ENCODE assay signal across 1 cellular context in genomic region chr7:73521636-73522080, GRCh38.
TF ChIP-seq lines count a peak whose summit lies in the region.

No MANE protein-coding gene starts in this region.

TF ChIP-seq in liver, 16 proteins besides CTCF, POLR2A, EP300 and RAD21 (continued from another document):
- TF ChIP-seq, protein P1, sequence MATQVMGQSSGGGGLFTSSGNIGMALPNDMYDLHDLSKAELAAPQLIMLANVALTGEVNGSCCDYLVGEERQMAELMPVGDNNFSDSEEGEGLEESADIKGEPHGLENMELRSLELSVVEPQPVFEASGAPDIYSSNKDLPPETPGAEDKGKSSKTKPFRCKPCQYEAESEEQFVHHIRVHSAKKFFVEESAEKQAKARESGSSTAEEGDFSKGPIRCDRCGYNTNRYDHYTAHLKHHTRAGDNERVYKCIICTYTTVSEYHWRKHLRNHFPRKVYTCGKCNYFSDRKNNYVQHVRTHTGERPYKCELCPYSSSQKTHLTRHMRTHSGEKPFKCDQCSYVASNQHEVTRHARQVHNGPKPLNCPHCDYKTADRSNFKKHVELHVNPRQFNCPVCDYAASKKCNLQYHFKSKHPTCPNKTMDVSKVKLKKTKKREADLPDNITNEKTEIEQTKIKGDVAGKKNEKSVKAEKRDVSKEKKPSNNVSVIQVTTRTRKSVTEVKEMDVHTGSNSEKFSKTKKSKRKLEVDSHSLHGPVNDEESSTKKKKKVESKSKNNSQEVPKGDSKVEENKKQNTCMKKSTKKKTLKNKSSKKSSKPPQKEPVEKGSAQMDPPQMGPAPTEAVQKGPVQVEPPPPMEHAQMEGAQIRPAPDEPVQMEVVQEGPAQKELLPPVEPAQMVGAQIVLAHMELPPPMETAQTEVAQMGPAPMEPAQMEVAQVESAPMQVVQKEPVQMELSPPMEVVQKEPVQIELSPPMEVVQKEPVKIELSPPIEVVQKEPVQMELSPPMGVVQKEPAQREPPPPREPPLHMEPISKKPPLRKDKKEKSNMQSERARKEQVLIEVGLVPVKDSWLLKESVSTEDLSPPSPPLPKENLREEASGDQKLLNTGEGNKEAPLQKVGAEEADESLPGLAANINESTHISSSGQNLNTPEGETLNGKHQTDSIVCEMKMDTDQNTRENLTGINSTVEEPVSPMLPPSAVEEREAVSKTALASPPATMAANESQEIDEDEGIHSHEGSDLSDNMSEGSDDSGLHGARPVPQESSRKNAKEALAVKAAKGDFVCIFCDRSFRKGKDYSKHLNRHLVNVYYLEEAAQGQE (IDR thresholded peaks at IDR 0.05) = no peak
- TF ChIP-seq FOXA2 (IDR thresholded peaks at IDR 0.05) (no peak), TAF1 (conservative IDR thresholded peaks at IDR 0.05) (no peak)
